Comparison of ENCODE assay signal across 24 cellular contexts in genomic region chr1:171596119-171596518, GRCh38. TPM values are rescaled to one million over a fixed set of nuclear protein-coding genes. Genes with fewer than 3 reads are reported as not detected.
"Had no signal": no experiment of that assay in that cellular context is flagged by ENCODE, and none has a peak within 500 bp of the region (broad histone marks: within the 10 kb centered on the region; RNA-seq: fewer than 3 reads in every experiment).

No MANE protein-coding gene starts in this region.

- H3K9me3 ChIP-seq: ovary, right lobe of liver, suprapubic skin, transverse colon, vagina had no signal

- H3K27me3 ChIP-seq: ovary, right lobe of liver, suprapubic skin, transverse colon, vagina had no signal

- H3K4me1 ChIP-seq: suprapubic skin, transverse colon had no signal

- H3K27ac ChIP-seq: ovary, suprapubic skin, transverse colon, vagina had no signal

- H3K27ac Mint-ChIP-seq: activated naive CD4-positive, alpha-beta T cell treated with anti-CD3 and anti-CD28 coated beads for 36 hours; memory B cell; stimulated activated naive CD8-positive, alpha-beta T cell treated with anti-CD3 and anti-CD28 coated beads, Interleukin-15, amount 100 ng/mL, for 72 hours had no signal

- H3K4me1 Mint-ChIP-seq: memory B cell had no signal

- H3K27me3 Mint-ChIP-seq: memory B cell; stimulated activated naive CD8-positive, alpha-beta T cell treated with anti-CD3 and anti-CD28 coated beads, Interleukin-15, amount 100 ng/mL, for 72 hours had no signal

- H3K9me3 Mint-ChIP-seq: memory B cell had no signal

- DNase-seq: activated naive CD4-positive, alpha-beta T cell treated with anti-CD3 and anti-CD28 coated beads for 36 hours; cerebellar nuclear complex; cortex of kidney; erythroblast; glutamatergic neuron; hippocampal formation; left ventricle myocardium superior; ovary; right lobe of liver; small intestine; stimulated activated CD4-positive, alpha-beta T cell treated with anti-CD3 and anti-CD28 coated beads, Interleukin-15, amount 100 ng/mL, for 24 hours; stimulated activated CD4-positive, alpha-beta T cell treated with anti-CD3 and anti-CD28 coated beads, Interleukin-2, amount 100 ng/mL, for 48 hours; stimulated activated naive CD8-positive, alpha-beta T cell treated with anti-CD3 and anti-CD28 coated beads, Interleukin-15, amount 100 ng/mL, for 72 hours; T-helper 9 cell; transverse colon had no signal

- H3K36me3 ChIP-seq: ovary had no signal

- H3K4me3 ChIP-seq: ovary, right lobe of liver, suprapubic skin, transverse colon, vagina had no signal

- FAIRE-seq: bronchial epithelial cell, endometrium, keratinocyte, small intestine had no signal

- ATAC-seq: activated CD4-positive, CD25-positive, alpha-beta regulatory T cell treated with anti-CD3 and anti-CD28 coated beads, Interleukin-2, amount 50 U/mL, for 24 hours; stimulated activated naive CD8-positive, alpha-beta T cell treated with anti-CD3 and anti-CD28 coated beads, Interleukin-15, amount 100 ng/mL, for 72 hours had no signal

- H3K4me3 Mint-ChIP-seq: activated naive CD4-positive, alpha-beta T cell treated with anti-CD3 and anti-CD28 coated beads for 36 hours; memory B cell; stimulated activated naive CD8-positive, alpha-beta T cell treated with anti-CD3 and anti-CD28 coated beads, Interleukin-15, amount 100 ng/mL, for 72 hours had no signal

RNA-seq across cellular contexts. Expression of gene MYOCOS, which starts 25.9 kb away (rescaled TPM):
- total RNA-seq: activated naive CD4-positive, alpha-beta T cell treated with anti-CD3 and anti-CD28 coated beads for 36 hours; bronchial epithelial cell; left ventricle myocardium superior; mononuclear cell; right lobe of liver; suprapubic skin; transverse colon; vagina had no signal
- polyA plus RNA-seq: small intestine had no signal

RNA-seq across cellular contexts. Expression of gene MYOC, which starts 56.4 kb away (rescaled TPM):
- total RNA-seq: activated naive CD4-positive, alpha-beta T cell treated with anti-CD3 and anti-CD28 coated beads for 36 hours; bronchial epithelial cell; mononuclear cell; pulmonary artery endothelial cell; right lobe of liver had no signal
- polyA plus RNA-seq: keratinocyte had no signal
